21 cellular contexts compared by ENCODE assay signal in genomic region chr10:88372051-88372450, GRCh38.
"Had no signal": no experiment of that assay in that cellular context is flagged by ENCODE, and none has a peak within 500 bp of the region (broad histone marks: within the 10 kb centered on the region; RNA-seq: fewer than 3 reads in every experiment).

No MANE protein-coding gene starts in this region.

- H3K9me3 Mint-ChIP-seq: activated T-helper 17 cell treated with anti-CD3 and anti-CD28 coated beads, Interleukin-2, amount 50 U/mL, for 72 hours; effector memory CD8-positive, alpha-beta T cell had no signal

- H3K4me3 ChIP-seq: heart left ventricle, lung, prostate gland, skin epidermis, suprapubic skin had no signal

- H3K36me3 Mint-ChIP-seq: type B pancreatic cell had no signal

- H3K4me1 ChIP-seq: heart left ventricle, prostate gland, suprapubic skin had no signal

- H3K4me3 Mint-ChIP-seq: activated CD4-positive, alpha-beta T cell treated with anti-CD3 and anti-CD28 coated beads, Interleukin-2, amount 10 ng/mL, durations not matched to agents 7 days and 5 days; activated T-helper 17 cell treated with anti-CD3 and anti-CD28 coated beads, Interleukin-2, amount 50 U/mL, for 72 hours; effector memory CD8-positive, alpha-beta T cell; naive thymus-derived CD8-positive, alpha-beta T cell; stimulated activated naive CD8-positive, alpha-beta T cell treated with anti-CD3 and anti-CD28 coated beads, Interleukin-15, Interleukin-2, amounts not matched to agents 100 ng/mL and 50 ng/mL, for 24 hours; T-helper 2 cell treated with Interferon-gamma antibody and Interleukin-4, amounts not matched to agents 5 μg/mL and 100 μg/mL, for 36 hours; type B pancreatic cell had no signal

- H3K27me3 ChIP-seq: heart left ventricle, suprapubic skin had no signal

- ATAC-seq: activated T-helper 17 cell treated with anti-CD3 and anti-CD28 coated beads, Interleukin-2, amount 50 U/mL, for 72 hours; effector memory CD8-positive, alpha-beta T cell; heart left ventricle; naive thymus-derived CD8-positive, alpha-beta T cell; right cardiac atrium had no signal

- H3K27ac Mint-ChIP-seq: activated CD4-positive, alpha-beta T cell treated with anti-CD3 and anti-CD28 coated beads, Interleukin-2, amount 10 ng/mL, durations not matched to agents 7 days and 5 days; activated T-helper 17 cell treated with anti-CD3 and anti-CD28 coated beads, Interleukin-2, amount 50 U/mL, for 72 hours; effector memory CD8-positive, alpha-beta T cell; naive thymus-derived CD8-positive, alpha-beta T cell; stimulated activated naive CD8-positive, alpha-beta T cell treated with anti-CD3 and anti-CD28 coated beads, Interleukin-15, Interleukin-2, amounts not matched to agents 100 ng/mL and 50 ng/mL, for 24 hours; T-helper 2 cell treated with Interferon-gamma antibody and Interleukin-4, amounts not matched to agents 5 μg/mL and 100 μg/mL, for 36 hours; type B pancreatic cell had no signal

- DNase-seq: activated CD4-positive, alpha-beta T cell treated with anti-CD3 and anti-CD28 coated beads, Interleukin-2, amount 10 ng/mL, durations not matched to agents 7 days and 5 days; activated naive CD4-positive, alpha-beta T cell treated with Interleukin-2 at 50 U/mL for 16 hours; anterior cingulate cortex; cerebellar nuclear complex; dermis blood vessel endothelial cell; effector memory CD8-positive, alpha-beta T cell; heart left ventricle; naive thymus-derived CD8-positive, alpha-beta T cell; right cardiac atrium; stimulated activated CD4-positive, alpha-beta T cell treated with anti-CD3 and anti-CD28 coated beads, Interleukin-15, amount 100 ng/mL, for 24 hours; stimulated activated CD4-positive, alpha-beta T cell treated with anti-CD3 and anti-CD28 coated beads, Interleukin-4, amount 100 ng/mL, for 4 hours; stimulated activated CD8-positive, alpha-beta memory T cell treated with anti-CD3 and anti-CD28 coated beads, Interleukin-4, amount 100 ng/mL, for 48 hours had no signal

- H3K27me3 Mint-ChIP-seq: activated CD4-positive, alpha-beta T cell treated with anti-CD3 and anti-CD28 coated beads, Interleukin-2, amount 10 ng/mL, durations not matched to agents 7 days and 5 days; activated T-helper 17 cell treated with anti-CD3 and anti-CD28 coated beads, Interleukin-2, amount 50 U/mL, for 72 hours; effector memory CD8-positive, alpha-beta T cell; naive thymus-derived CD8-positive, alpha-beta T cell; stimulated activated naive CD8-positive, alpha-beta T cell treated with anti-CD3 and anti-CD28 coated beads, Interleukin-15, Interleukin-2, amounts not matched to agents 100 ng/mL and 50 ng/mL, for 24 hours; type B pancreatic cell had no signal

- H3K4me1 Mint-ChIP-seq: activated T-helper 17 cell treated with anti-CD3 and anti-CD28 coated beads, Interleukin-2, amount 50 U/mL, for 72 hours had no signal

- H3K36me3 ChIP-seq: heart left ventricle, prostate gland, suprapubic skin had no signal

- H3K27ac ChIP-seq: epithelial cell of prostate, heart left ventricle, prostate gland, skin epidermis, suprapubic skin had no signal

- H3K9me3 ChIP-seq: prostate gland, suprapubic skin had no signal
